In genomic region chr3:51637941-51638471, GRCh38 we compare ENCODE assay signal across 1 cellular context.
TF ChIP-seq lines count a peak whose summit lies in the region.

No MANE protein-coding gene starts in this region.

TF ChIP-seq in HepG2, 621 proteins besides CTCF, POLR2A, EP300 and RAD21 (continued from another document and continues in another):
- TF ChIP-seq ZNF580 (CRISPR knock-in tag; IDR thresholded peaks at IDR 0.05; ENCODE audit: borderline replicate concordance, low read depth) (0 out of 2 replicates have a peak, but pooled peaks have one; percentile 44), SP140L (CRISPR knock-in tag; IDR thresholded peaks at IDR 0.05; ENCODE audit: borderline replicate concordance) (no peak), ZNF800 (CRISPR knock-in tag; IDR thresholded peaks at IDR 0.05) (no peak), ZNF552 (CRISPR knock-in tag; IDR thresholded peaks at IDR 0.05; ENCODE audit: borderline replicate concordance) (no peak), RXRB (CRISPR knock-in tag; IDR thresholded peaks at IDR 0.05; ENCODE audit: borderline replicate concordance) (peak; percentile 43; the same call in 1 of the 2 replicates), ZNF205 (CRISPR knock-in tag; IDR thresholded peaks at IDR 0.05) (no peak), ZBTB43 (CRISPR knock-in tag; conservative IDR thresholded peaks at IDR 0.05) (no peak), TGIF2 (CRISPR knock-in tag; IDR thresholded peaks at IDR 0.05) (no peak), TAF15 (IDR thresholded peaks at IDR 0.05; ENCODE audit: low read depth, low read length, poor library complexity, severe bottlenecking) (no peak), TAF1 (CRISPR knock-in tag; IDR thresholded peaks at IDR 0.05) (no peak), ARNTL (CRISPR knock-in tag; IDR thresholded peaks at IDR 0.05) (no peak), ZNF770 (CRISPR knock-in tag; IDR thresholded peaks at IDR 0.05) (no peak), MXD4 (CRISPR knock-in tag; IDR thresholded peaks at IDR 0.05) (no peak), RORA (CRISPR knock-in tag; IDR thresholded peaks at IDR 0.05) (no peak), DMAP1 (CRISPR knock-in tag; IDR thresholded peaks at IDR 0.05) (no peak), SATB2 (CRISPR knock-in tag; IDR thresholded peaks at IDR 0.05) (no peak), CEBPB (IDR thresholded peaks at IDR 0.05; ENCODE audit: borderline replicate concordance, low read depth, low read length) (no peak), ZNF318 (CRISPR knock-in tag; IDR thresholded peaks at IDR 0.05) (no peak), PBX2 (CRISPR knock-in tag; IDR thresholded peaks at IDR 0.05) (no peak), ELF4 (CRISPR knock-in tag; IDR thresholded peaks at IDR 0.05; ENCODE audit: borderline replicate concordance) (no peak), PHF20 (CRISPR knock-in tag; IDR thresholded peaks at IDR 0.05) (no peak), ZNF557 (CRISPR knock-in tag; IDR thresholded peaks at IDR 0.05) (no peak), ZSCAN21 (CRISPR knock-in tag; IDR thresholded peaks at IDR 0.05; ENCODE audit: borderline replicate concordance) (no peak), GTF3A (CRISPR knock-in tag; conservative IDR thresholded peaks at IDR 0.05) (no peak), ZBTB46 (CRISPR knock-in tag; IDR thresholded peaks at IDR 0.05; ENCODE audit: borderline replicate concordance) (no peak), BRD4 (CRISPR knock-in tag; IDR thresholded peaks at IDR 0.05) (no peak), EZH2 (conservative IDR thresholded peaks at IDR 0.05; ENCODE audit: low read depth, low read length) (no peak), NONO (IDR thresholded peaks at IDR 0.05) (no peak), NONO (CRISPR knock-in tag; conservative IDR thresholded peaks at IDR 0.05) (no peak), ZNF788 (CRISPR knock-in tag; IDR thresholded peaks at IDR 0.05; ENCODE audit: borderline replicate concordance) (no peak), NBN (conservative IDR thresholded peaks at IDR 0.05) (no peak), TEAD2 (CRISPR knock-in tag; IDR thresholded peaks at IDR 0.05) (no peak), ZNF12 (CRISPR knock-in tag; IDR thresholded peaks at IDR 0.05) (no peak), PAF1 (CRISPR knock-in tag; IDR thresholded peaks at IDR 0.05) (no peak)
- TF ChIP-seq, protein P1, sequence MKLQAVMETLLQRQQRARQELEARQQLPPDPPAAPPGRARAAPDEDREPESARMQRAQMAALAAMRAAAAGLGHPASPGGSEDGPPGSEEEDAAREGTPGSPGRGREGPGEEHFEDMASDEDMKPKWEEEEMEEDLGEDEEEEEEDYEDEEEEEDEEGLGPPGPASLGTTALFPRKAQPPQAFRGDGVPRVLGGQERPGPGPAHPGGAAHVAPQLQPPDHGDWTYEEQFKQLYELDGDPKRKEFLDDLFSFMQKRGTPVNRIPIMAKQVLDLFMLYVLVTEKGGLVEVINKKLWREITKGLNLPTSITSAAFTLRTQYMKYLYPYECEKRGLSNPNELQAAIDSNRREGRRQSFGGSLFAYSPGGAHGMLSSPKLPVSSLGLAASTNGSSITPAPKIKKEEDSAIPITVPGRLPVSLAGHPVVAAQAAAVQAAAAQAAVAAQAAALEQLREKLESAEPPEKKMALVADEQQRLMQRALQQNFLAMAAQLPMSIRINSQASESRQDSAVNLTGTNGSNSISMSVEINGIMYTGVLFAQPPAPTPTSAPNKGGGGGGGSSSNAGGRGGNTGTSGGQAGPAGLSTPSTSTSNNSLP (IDR thresholded peaks at IDR 0.05; ENCODE audit: low read depth, low read length), result no peak
- TF ChIP-seq, protein P2, sequence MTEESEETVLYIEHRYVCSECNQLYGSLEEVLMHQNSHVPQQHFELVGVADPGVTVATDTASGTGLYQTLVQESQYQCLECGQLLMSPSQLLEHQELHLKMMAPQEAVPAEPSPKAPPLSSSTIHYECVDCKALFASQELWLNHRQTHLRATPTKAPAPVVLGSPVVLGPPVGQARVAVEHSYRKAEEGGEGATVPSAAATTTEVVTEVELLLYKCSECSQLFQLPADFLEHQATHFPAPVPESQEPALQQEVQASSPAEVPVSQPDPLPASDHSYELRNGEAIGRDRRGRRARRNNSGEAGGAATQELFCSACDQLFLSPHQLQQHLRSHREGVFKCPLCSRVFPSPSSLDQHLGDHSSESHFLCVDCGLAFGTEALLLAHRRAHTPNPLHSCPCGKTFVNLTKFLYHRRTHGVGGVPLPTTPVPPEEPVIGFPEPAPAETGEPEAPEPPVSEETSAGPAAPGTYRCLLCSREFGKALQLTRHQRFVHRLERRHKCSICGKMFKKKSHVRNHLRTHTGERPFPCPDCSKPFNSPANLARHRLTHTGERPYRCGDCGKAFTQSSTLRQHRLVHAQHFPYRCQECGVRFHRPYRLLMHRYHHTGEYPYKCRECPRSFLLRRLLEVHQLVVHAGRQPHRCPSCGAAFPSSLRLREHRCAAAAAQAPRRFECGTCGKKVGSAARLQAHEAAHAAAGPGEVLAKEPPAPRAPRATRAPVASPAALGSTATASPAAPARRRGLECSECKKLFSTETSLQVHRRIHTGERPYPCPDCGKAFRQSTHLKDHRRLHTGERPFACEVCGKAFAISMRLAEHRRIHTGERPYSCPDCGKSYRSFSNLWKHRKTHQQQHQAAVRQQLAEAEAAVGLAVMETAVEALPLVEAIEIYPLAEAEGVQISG (CRISPR knock-in tag; IDR thresholded peaks at IDR 0.05), result peak; percentile 67; the same call in 1 of the 2 replicates
- TF ChIP-seq, protein P3, sequence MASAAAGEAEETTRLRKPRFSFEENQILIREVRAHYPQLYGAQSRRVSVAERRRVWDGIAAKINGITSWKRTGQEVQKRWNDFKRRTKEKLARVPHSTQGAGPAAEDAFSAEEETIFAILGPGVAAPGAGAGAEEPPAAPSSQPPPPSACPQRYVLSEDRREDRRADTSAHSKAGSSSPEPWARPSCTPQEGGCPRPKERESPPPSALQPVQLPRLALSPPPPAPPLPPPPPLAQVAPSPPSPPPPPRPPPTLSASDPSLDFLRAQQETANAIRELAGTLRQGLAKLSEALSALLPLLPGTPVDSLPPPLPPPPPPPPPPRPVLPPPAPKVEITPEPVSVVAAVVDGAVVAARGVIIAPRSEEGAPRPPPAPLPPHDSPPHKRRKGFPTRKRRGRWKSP (CRISPR knock-in tag; IDR thresholded peaks at IDR 0.05), result no peak
